ENCODE assay signal across 21 cellular contexts in genomic region chr2:150147889-150148683, GRCh38.
"Had no signal": no experiment of that assay in that cellular context is flagged by ENCODE, and none has a peak within 500 bp of the region (broad histone marks: within the 10 kb centered on the region; RNA-seq: fewer than 3 reads in every experiment).

No MANE protein-coding gene starts in this region.

- H3K36me3 Mint-ChIP-seq: stimulated activated naive B cell treated with anti-CD40 and anti-IgM and Interleukin-4, amounts not matched to agents 10 μg/mL and 1 μg/mL and 100 μg/mL, for 72 hours had no signal

- H3K4me1 ChIP-seq: lower lobe of right lung, prostate gland, spleen, upper lobe of left lung had no signal

- H3K4me3 Mint-ChIP-seq: activated CD4-positive, alpha-beta T cell treated with anti-CD3 and anti-CD28 coated beads, Interleukin-2, amount 10 ng/mL, durations not matched to agents 24 days and 14 days; activated CD8-positive, alpha-beta T cell treated with anti-CD3 and anti-CD28 coated beads for 36 hours; activated T-helper 17 cell treated with anti-CD3 and anti-CD28 coated beads, Interleukin-2, amount 50 U/mL, for 72 hours; nephron progenitor cell; stimulated activated naive B cell treated with anti-CD40 and anti-IgM and Interleukin-4, amounts not matched to agents 10 μg/mL and 1 μg/mL and 100 μg/mL, for 72 hours had no signal

- FAIRE-seq: frontal cortex, keratinocyte had no signal

- H3K36me3 ChIP-seq: lower lobe of right lung, prostate gland, spleen, thoracic aorta, upper lobe of left lung had no signal

- H3K4me3 ChIP-seq: dorsolateral prefrontal cortex, lower lobe of right lung, prostate gland, spleen, thoracic aorta, upper lobe of left lung had no signal

- H3K9me3 ChIP-seq: prostate gland had no signal

- H3K27me3 ChIP-seq: spleen, upper lobe of left lung had no signal

- H3K4me1 Mint-ChIP-seq: activated CD4-positive, alpha-beta T cell treated with anti-CD3 and anti-CD28 coated beads, Interleukin-2, amount 10 ng/mL, durations not matched to agents 24 days and 14 days; activated T-helper 17 cell treated with anti-CD3 and anti-CD28 coated beads, Interleukin-2, amount 50 U/mL, for 72 hours; nephron progenitor cell; stimulated activated naive B cell treated with anti-CD40 and anti-IgM and Interleukin-4, amounts not matched to agents 10 μg/mL and 1 μg/mL and 100 μg/mL, for 72 hours had no signal

- DNase-seq: activated CD4-positive, alpha-beta T cell treated with anti-CD3 and anti-CD28 coated beads, Interleukin-2, amount 10 ng/mL, durations not matched to agents 24 days and 14 days; activated CD8-positive, alpha-beta T cell treated with anti-CD3 and anti-CD28 coated beads for 36 hours; activated naive CD4-positive, alpha-beta T cell; activated T-cell treated with anti-CD3 and anti-CD28 coated beads, Interleukin-2, amount 50 U/mL, for 1 hour; anterior cingulate cortex; dorsolateral prefrontal cortex; hypothalamus; lower lobe of right lung; nephron progenitor cell; occipital lobe; right cardiac atrium; spleen; stimulated activated CD4-positive, alpha-beta T cell treated with anti-CD3 and anti-CD28 coated beads, Interleukin-4, amount 100 ng/mL, for 4 hours; stimulated activated naive B cell treated with anti-CD40 and anti-IgM and Interleukin-4, amounts not matched to agents 10 μg/mL and 1 μg/mL and 100 μg/mL, for 72 hours; upper lobe of left lung had no signal

- H3K27ac Mint-ChIP-seq: activated CD4-positive, alpha-beta T cell treated with anti-CD3 and anti-CD28 coated beads, Interleukin-2, amount 10 ng/mL, durations not matched to agents 24 days and 14 days; activated CD8-positive, alpha-beta T cell treated with anti-CD3 and anti-CD28 coated beads for 36 hours; activated T-helper 17 cell treated with anti-CD3 and anti-CD28 coated beads, Interleukin-2, amount 50 U/mL, for 72 hours; nephron progenitor cell; stimulated activated naive B cell treated with anti-CD40 and anti-IgM and Interleukin-4, amounts not matched to agents 10 μg/mL and 1 μg/mL and 100 μg/mL, for 72 hours had no signal

- H3K27ac ChIP-seq: dorsolateral prefrontal cortex, epithelial cell of prostate, lower lobe of right lung, prostate gland, spleen, thoracic aorta, upper lobe of left lung had no signal

- H3K27me3 Mint-ChIP-seq: activated CD4-positive, alpha-beta T cell treated with anti-CD3 and anti-CD28 coated beads, Interleukin-2, amount 10 ng/mL, durations not matched to agents 24 days and 14 days; activated CD8-positive, alpha-beta T cell treated with anti-CD3 and anti-CD28 coated beads for 36 hours; activated T-helper 17 cell treated with anti-CD3 and anti-CD28 coated beads, Interleukin-2, amount 50 U/mL, for 72 hours; stimulated activated naive B cell treated with anti-CD40 and anti-IgM and Interleukin-4, amounts not matched to agents 10 μg/mL and 1 μg/mL and 100 μg/mL, for 72 hours had no signal
